10 cellular contexts compared by ENCODE assay signal in genomic region chr18:54210463-54210862, GRCh38. TPM values are rescaled to one million over a fixed set of nuclear protein-coding genes. Genes with fewer than 3 reads are reported as not detected.
A peak's percentile ranks its signal among the peaks of the same experiment; 100 is the strongest.
DNase-seq lines count a peak whose midpoint lies in the region; ATAC-seq and TF ChIP-seq lines count a peak whose summit lies in the region.
"Had no signal": no experiment of that assay in that cellular context is flagged by ENCODE, and none has a peak within 500 bp of the region (broad histone marks: within the 10 kb centered on the region; RNA-seq: fewer than 3 reads in every experiment).

No MANE protein-coding gene starts in this region.

- H3K27ac ChIP-seq in MM.1S (ENCODE audit: low read length) (peak overlapping the region; percentile 99), smooth muscle cell (ENCODE audit: low read depth) (peak overlapping the region; percentile 50), stomach (no peak overlapping the region)

- CTCF ChIA-PET in activated CD4-positive, alpha-beta T cell treated with anti-CD3 and anti-CD28 coated beads for 36 hours (lab: Charles Lee) = interaction anchor here (0.8 to 3.5 kb wide), 2 partner anchors 13 to 46 kb away, joined by 3 to 13 read pairs; no protein-coding TSS in a partner anchor
- CTCF ChIA-PET in activated CD4-positive, alpha-beta T cell treated with anti-CD3 and anti-CD28 coated beads, Interleukin-2, amount 10 ng/mL, durations not matched to agents 7 days and 5 days (lab: Charles Lee) = interaction anchor here (2.1 kb wide), 1 partner anchor 15 kb away, joined by 4 read pairs; the partner anchor contains the start of gene MBD2

- TF ChIP-seq POLR2A in stomach (IDR thresholded peaks at IDR 0.05) = no peak

- H3K4me3 Mint-ChIP-seq in activated CD4-positive, alpha-beta T cell treated with anti-CD3 and anti-CD28 coated beads for 36 hours = no peak overlapping the region
- no peak overlapping the region for H3K4me3 Mint-ChIP-seq in activated CD4-positive, alpha-beta T cell treated with anti-CD3 and anti-CD28 coated beads, Interleukin-2, amount 10 ng/mL, durations not matched to agents 7 days and 5 days

- H3K27me3 ChIP-seq in MM.1S (replicated peaks; ENCODE audit: insufficient read depth, low read length) (no peaks in the 10 kb centered on the region), smooth muscle cell (ENCODE audit: low read depth) (no peaks in the 10 kb centered on the region), stomach (no peaks in the 10 kb centered on the region)

- H3K4me2 ChIP-seq in MM.1S (ENCODE audit: low read depth, low read length) (peak overlapping the region; percentile 96), smooth muscle cell (no peak overlapping the region)

- POLR2A ChIA-PET in activated CD4-positive, alpha-beta T cell treated with anti-CD3 and anti-CD28 coated beads for 36 hours (lab: Charles Lee) = no interaction called here
- POLR2A ChIA-PET in activated CD4-positive, alpha-beta T cell treated with anti-CD3 and anti-CD28 coated beads, Interleukin-2, amount 10 ng/mL, durations not matched to agents 7 days and 5 days (lab: Charles Lee) = no interaction called here

- H3K36me3 Mint-ChIP-seq in activated CD4-positive, alpha-beta T cell treated with anti-CD3 and anti-CD28 coated beads for 36 hours (ENCODE audit: low read depth) = peaks cover 15% of the 10 kb centered on the region
- peaks cover 4% of the 10 kb centered on the region for H3K36me3 Mint-ChIP-seq in activated CD4-positive, alpha-beta T cell treated with anti-CD3 and anti-CD28 coated beads, Interleukin-2, amount 10 ng/mL, durations not matched to agents 7 days and 5 days (ENCODE audit: low read depth)
- H3K36me3 Mint-ChIP-seq: naive B cell had no signal

- no peak for DNase-seq in activated CD4-positive, alpha-beta T cell treated with anti-CD3 and anti-CD28 coated beads for 36 hours
- DNase-seq in activated CD4-positive, alpha-beta T cell treated with anti-CD3 and anti-CD28 coated beads, Interleukin-2, amount 10 ng/mL, durations not matched to agents 7 days and 5 days = no peak
- peak; percentile 43 for DNase-seq in MM.1S
- DNase-seq in smooth muscle cell (lab: John Stamatoyannopoulos, UW; ENCODE audit: unreplicated experiment) = no peak
- DNase-seq in DMS53 treated with DMSO at 0.1 percent for 48 hours (lab: John Stamatoyannopoulos, UW; ENCODE audit: unreplicated experiment) = no peak
- DNase-seq in stomach = no peak
- DNase-seq: naive B cell, T-helper 9 cell had no signal

- 93% methylated on average over 1 of the region's 1 CpG for WGBS in smooth muscle cell (ENCODE audit: low lambda C conversion rate)
- 90 to 100% (median 95%) methylated on average over 1 of the region's 1 CpG for WGBS in stomach, 5 donors

- H2AFZ ChIP-seq in MM.1S (ENCODE audit: low read length) (no peak overlapping the region), smooth muscle cell (ENCODE audit: low read depth) (no peak overlapping the region)

- ATAC-seq in activated CD4-positive, alpha-beta T cell treated with anti-CD3 and anti-CD28 coated beads for 36 hours = peak; percentile 16
- ATAC-seq in HG02610 (IDR thresholded peaks at IDR 0.05; ENCODE audit: unreplicated experiment) (peak; percentile 16), HG03469 (IDR thresholded peaks at IDR 0.05; ENCODE audit: unreplicated experiment) (no peak)

- H3K4me3 ChIP-seq in MM.1S (ENCODE audit: low read length) (peak overlapping the region; percentile 21; the same call in 1 of the 2 replicates), smooth muscle cell (no peak overlapping the region), stomach (no peak overlapping the region)

- no peaks in the 10 kb centered on the region for H3K9me2 ChIP-seq in MM.1S (replicated peaks; ENCODE audit: insufficient read depth, low read length)

- H3K27ac Mint-ChIP-seq in activated CD4-positive, alpha-beta T cell treated with anti-CD3 and anti-CD28 coated beads for 36 hours = peak overlapping the region; percentile 18
- no peak overlapping the region for H3K27ac Mint-ChIP-seq in activated CD4-positive, alpha-beta T cell treated with anti-CD3 and anti-CD28 coated beads, Interleukin-2, amount 10 ng/mL, durations not matched to agents 7 days and 5 days

- peaks cover 37% of the 10 kb centered on the region for H3F3A ChIP-seq in MM.1S (ENCODE audit: insufficient read depth, low read length)
- H3F3A ChIP-seq in smooth muscle cell (ENCODE audit: low read depth) = peaks cover 4% of the 10 kb centered on the region

- H3K9me3 ChIP-seq in MM.1S (replicated peaks; ENCODE audit: insufficient read depth, low read length) (no peaks in the 10 kb centered on the region), smooth muscle cell (replicated peaks; ENCODE audit: low read depth) (no peaks in the 10 kb centered on the region), stomach (no peaks in the 10 kb centered on the region)

- H3K4me1 Mint-ChIP-seq in activated CD4-positive, alpha-beta T cell treated with anti-CD3 and anti-CD28 coated beads for 36 hours = peaks cover 65% of the 10 kb centered on the region
- peaks cover 50% of the 10 kb centered on the region for H3K4me1 Mint-ChIP-seq in activated CD4-positive, alpha-beta T cell treated with anti-CD3 and anti-CD28 coated beads, Interleukin-2, amount 10 ng/mL, durations not matched to agents 7 days and 5 days

- peaks cover 44% of the 10 kb centered on the region for H3K4me1 ChIP-seq in MM.1S (ENCODE audit: low read length)
- no peaks in the 10 kb centered on the region for H3K4me1 ChIP-seq in smooth muscle cell (ENCODE audit: low read depth)
- peaks cover 16 to 62% (median 27%) of the 10 kb centered on the region in 4 donors for H3K4me1 ChIP-seq in stomach

- TF ChIP-seq CTCF in MM.1S (IDR thresholded peaks at IDR 0.05; ENCODE audit: low read length) = no peak
- no peak for TF ChIP-seq CTCF in smooth muscle cell (IDR thresholded peaks at IDR 0.05; ENCODE audit: borderline replicate concordance, insufficient read depth, poor library complexity, severe bottlenecking)
- TF ChIP-seq CTCF in stomach (IDR thresholded peaks at IDR 0.05) = no peak

- no peaks in the 10 kb centered on the region for H4K20me1 ChIP-seq in MM.1S (ENCODE audit: insufficient read depth, low read length)
- H4K20me1 ChIP-seq in smooth muscle cell (ENCODE audit: low read depth) = peaks cover 95% of the 10 kb centered on the region

- peak overlapping the region; percentile 28; the same call in 1 of the 2 replicates for H3K9ac ChIP-seq in MM.1S (ENCODE audit: low read length)
- no peak overlapping the region for H3K9ac ChIP-seq in smooth muscle cell (ENCODE audit: low read depth)

- TF ChIP-seq EP300 in stomach (IDR thresholded peaks at IDR 0.05) = no peak

- intact Hi-C loops in activated CD4-positive, alpha-beta T cell treated with anti-CD3 and anti-CD28 coated beads for 36 hours (cut with DNase I, micrococcal nuclease) = no loop called here
- intact Hi-C loops in stomach (cut with DNase I; ENCODE audit: low total_unique reads) = no loop called here

- H3K36me3 ChIP-seq in MM.1S (replicated peaks; ENCODE audit: insufficient read depth, low read length) (no peaks in the 10 kb centered on the region), smooth muscle cell (ENCODE audit: low read depth) (no peaks in the 10 kb centered on the region), stomach (no peaks in the 10 kb centered on the region)

- H3K27me3 Mint-ChIP-seq in activated CD4-positive, alpha-beta T cell treated with anti-CD3 and anti-CD28 coated beads for 36 hours = no peaks in the 10 kb centered on the region
- no peaks in the 10 kb centered on the region for H3K27me3 Mint-ChIP-seq in activated CD4-positive, alpha-beta T cell treated with anti-CD3 and anti-CD28 coated beads, Interleukin-2, amount 10 ng/mL, durations not matched to agents 7 days and 5 days
- H3K27me3 Mint-ChIP-seq: naive B cell had no signal

- no peaks in the 10 kb centered on the region for H3K9me3 Mint-ChIP-seq in activated CD4-positive, alpha-beta T cell treated with anti-CD3 and anti-CD28 coated beads for 36 hours (ENCODE audit: low read depth)
- H3K9me3 Mint-ChIP-seq in activated CD4-positive, alpha-beta T cell treated with anti-CD3 and anti-CD28 coated beads, Interleukin-2, amount 10 ng/mL, durations not matched to agents 7 days and 5 days = no peaks in the 10 kb centered on the region

- H3K79me2 ChIP-seq in MM.1S (ENCODE audit: low read length) = peaks cover 90% of the 10 kb centered on the region
- peaks cover 97% of the 10 kb centered on the region for H3K79me2 ChIP-seq in smooth muscle cell (ENCODE audit: low read depth)

RNA-seq across cellular contexts. Expression of gene MBD2, which starts 14.0 kb away (rescaled TPM):
- total RNA-seq in activated CD4-positive, alpha-beta T cell treated with anti-CD3 and anti-CD28 coated beads for 36 hours = 100 to 1,000 TPM; 134 to 143 TPM
- 100 to 1,000 TPM; 103 to 105 TPM for total RNA-seq in activated CD4-positive, alpha-beta T cell treated with anti-CD3 and anti-CD28 coated beads, Interleukin-2, amount 10 ng/mL, durations not matched to agents 7 days and 5 days
- 18.8 and 28.5 TPM in 2 replicates for total RNA-seq in smooth muscle cell
- 42.6 and 63.9 TPM in 2 replicates for polyA plus RNA-seq in smooth muscle cell
- 10 to 100 TPM; 23.3 to 70.5 (median 39.1) TPM for total RNA-seq in stomach
- 10 to 100 TPM; 24.7 to 38.7 (median 38.2) TPM for polyA plus RNA-seq in stomach

RNA-seq across cellular contexts. Expression of gene POLI, which starts 58.9 kb away (rescaled TPM):
- 10 to 100 TPM; 18.7 to 23.9 TPM for total RNA-seq in activated CD4-positive, alpha-beta T cell treated with anti-CD3 and anti-CD28 coated beads for 36 hours
- total RNA-seq in activated CD4-positive, alpha-beta T cell treated with anti-CD3 and anti-CD28 coated beads, Interleukin-2, amount 10 ng/mL, durations not matched to agents 7 days and 5 days = 10 to 100 TPM; 20.1 to 21.2 TPM
- total RNA-seq in smooth muscle cell (36.1 and 56.7 TPM in 2 replicates), stomach (10 to 100 TPM in 4 of 5 donors, 1 to 10 TPM in 1; 2.3 to 65.0 (median 21.0) TPM)
- polyA plus RNA-seq in smooth muscle cell (22.8 and 23.0 TPM in 2 replicates), stomach (10 to 100 TPM in 1 of 3 donors, 1 to 10 TPM in 2; 7.3 to 12.0 (median 8.3) TPM)

Comparison
In these comparisons a context has a peak if more than half of its experiments do, and no peak if none do; other contexts are left out.
1. H3K27ac ChIP-seq: peak in MM.1S (single experiment) and smooth muscle cell (single experiment); none in stomach (0 of 5).